10 cellular contexts compared by ENCODE assay signal in genomic region chr13:79212064-79212619, GRCh38.
"Had no signal": no experiment of that assay in that cellular context is flagged by ENCODE, and none has a peak within 500 bp of the region (broad histone marks: within the 10 kb centered on the region; RNA-seq: fewer than 3 reads in every experiment).

No MANE protein-coding gene starts in this region.

- DNase-seq: activated CD4-positive, alpha-beta T cell treated with anti-CD3 and anti-CD28 coated beads for 1 hour; activated CD4-positive, alpha-beta T cell treated with anti-CD3 and anti-CD28 coated beads, Interleukin-2, amount 50 U/mL, for 48 hours; activated effector memory CD4-positive, alpha-beta T cell treated with anti-CD3 and anti-CD28 coated beads, Interleukin-2, amount 50 U/mL, for 16 hours; activated T-cell treated with anti-CD3 and anti-CD28 coated beads, Interleukin-2, amount 50 U/mL, for 4 hours; aorta; dermis blood vessel endothelial cell; kidney; stimulated activated CD4-positive, alpha-beta T cell treated with anti-CD3 and anti-CD28 coated beads, Interleukin-12 subunit alpha, Interleukin-12 subunit beta, amount 100 ng/mL, for 4 hours; stimulated activated naive CD4-positive, alpha-beta T cell had no signal

- ATAC-seq: activated T-cell treated with anti-CD3 and anti-CD28 coated beads, Interleukin-2, amount 50 U/mL, for 4 hours; gastroesophageal sphincter had no signal
